ENCODE assay signal across 1 cellular context in genomic region chr4:75844151-75844662, GRCh38.
TF ChIP-seq lines count a peak whose summit lies in the region.

No MANE protein-coding gene starts in this region.

TF ChIP-seq in H1, 55 proteins besides CTCF, POLR2A, EP300 and RAD21:
- no peak for TF ChIP-seq SP2 (IDR thresholded peaks at IDR 0.05; ENCODE audit: low read length)
- TF ChIP-seq HDAC6 (IDR thresholded peaks at IDR 0.05; ENCODE audit: low read depth, low read length), result no peak
- TF ChIP-seq ZNF274 (IDR thresholded peaks at IDR 0.05; ENCODE audit: borderline replicate concordance, extremely low read depth, low read length), result no peak
- TF ChIP-seq SAP30 (IDR thresholded peaks at IDR 0.05; ENCODE audit: insufficient read depth, insufficient replicate concordance, low read length), result no peak
- no peak for TF ChIP-seq SIRT6 (IDR thresholded peaks at IDR 0.05; ENCODE audit: low read length)
- TF ChIP-seq BACH1 (IDR thresholded peaks at IDR 0.05; ENCODE audit: low read length), result no peak
